In genomic region chr2:119837350-119837749, GRCh38 we compare ENCODE assay signal across 19 cellular contexts.
A peak's percentile ranks its signal among the peaks of the same experiment; 100 is the strongest.
DNase-seq lines count a peak whose midpoint lies in the region; ATAC-seq and TF ChIP-seq lines count a peak whose summit lies in the region.
"Had no signal": no experiment of that assay in that cellular context is flagged by ENCODE, and none has a peak within 500 bp of the region (broad histone marks: within the 10 kb centered on the region; RNA-seq: fewer than 3 reads in every experiment).

No MANE protein-coding gene starts in this region.

- peak overlapping the region; percentile 51 for H3K27ac ChIP-seq in epithelial cell of prostate
- H3K27ac ChIP-seq: 22Rv1, GM23248, PC-9, SJSA1 had no signal

- no peak overlapping the region for H3K4me3 Mint-ChIP-seq in activated CD4-positive, alpha-beta T cell treated with anti-CD3 and anti-CD28 coated beads for 36 hours
- H3K4me3 Mint-ChIP-seq in T-helper 17 cell: no peak overlapping the region
- no peak overlapping the region for H3K4me3 Mint-ChIP-seq in nephron progenitor cell

- H3K9me3 ChIP-seq in T-helper 17 cell (ENCODE audit: control insufficient read depth, low read length, poor library complexity, severe bottlenecking): no peaks in the 10 kb centered on the region
- H3K9me3 ChIP-seq: SJSA1 had no signal

- POLR2A ChIA-PET in activated CD4-positive, alpha-beta T cell treated with anti-CD3 and anti-CD28 coated beads for 36 hours (lab: Charles Lee): no interaction called here

- no peak for TF ChIP-seq CTCF in nephron progenitor cell (IDR thresholded peaks at IDR 0.05)

- H3K36me3 Mint-ChIP-seq in activated CD4-positive, alpha-beta T cell treated with anti-CD3 and anti-CD28 coated beads for 36 hours (ENCODE audit: low read depth): peaks cover 4% of the 10 kb centered on the region
- no peaks in the 10 kb centered on the region for H3K36me3 Mint-ChIP-seq in T-helper 17 cell (ENCODE audit: low read depth)
- peaks cover 55% of the 10 kb centered on the region for H3K36me3 Mint-ChIP-seq in nephron progenitor cell (ENCODE audit: low read depth)

- no peak for DNase-seq in activated CD4-positive, alpha-beta T cell treated with anti-CD3 and anti-CD28 coated beads for 36 hours
- no peak for DNase-seq in activated CD4-positive, alpha-beta T cell treated with anti-CD3 and anti-CD28 coated beads, Interleukin-2, amount 50 U/mL, for 48 hours
- no peak for DNase-seq in T-helper 17 cell
- DNase-seq in epithelial cell of prostate (ENCODE audit: low read depth, low spot score): no peak
- DNase-seq in nephron progenitor cell: no peak
- DNase-seq in KG1 (lab: John Stamatoyannopoulos, UW): no peak
- DNase-seq: AML-193, DMS153, GF-D8, GM23248, KBM-7, MV-4-11, NCI-H187, NCI-H2107, PC-9 had no signal

- H3K27ac Mint-ChIP-seq in activated CD4-positive, alpha-beta T cell treated with anti-CD3 and anti-CD28 coated beads for 36 hours: peak overlapping the region; percentile 15
- H3K27ac Mint-ChIP-seq in T-helper 17 cell: peak overlapping the region; percentile 61
- H3K27ac Mint-ChIP-seq in nephron progenitor cell: peak overlapping the region; percentile 66

- H3K9me3 Mint-ChIP-seq in activated CD4-positive, alpha-beta T cell treated with anti-CD3 and anti-CD28 coated beads for 36 hours (ENCODE audit: low read depth): no peaks in the 10 kb centered on the region
- peaks cover 16% of the 10 kb centered on the region for H3K9me3 Mint-ChIP-seq in nephron progenitor cell

- peaks cover 44% of the 10 kb centered on the region for H3K4me1 Mint-ChIP-seq in activated CD4-positive, alpha-beta T cell treated with anti-CD3 and anti-CD28 coated beads for 36 hours
- H3K4me1 Mint-ChIP-seq in T-helper 17 cell (peaks cover 51% of the 10 kb centered on the region), nephron progenitor cell (peaks cover 17% of the 10 kb centered on the region)

- intact Hi-C loops in activated CD4-positive, alpha-beta T cell treated with anti-CD3 and anti-CD28 coated beads for 36 hours (cut with DNase I, micrococcal nuclease): no loop called here

- H3K27me3 Mint-ChIP-seq in activated CD4-positive, alpha-beta T cell treated with anti-CD3 and anti-CD28 coated beads for 36 hours: no peaks in the 10 kb centered on the region
- H3K27me3 Mint-ChIP-seq in T-helper 17 cell (no peaks in the 10 kb centered on the region), nephron progenitor cell (ENCODE audit: low read depth, poor library complexity) (no peaks in the 10 kb centered on the region)

- CTCF ChIA-PET in activated CD4-positive, alpha-beta T cell treated with anti-CD3 and anti-CD28 coated beads for 36 hours (lab: Charles Lee): interaction anchor here (0.6 to 1.4 kb wide), 2 partner anchors 14 to 101 kb away, joined by 3 to 4 read pairs; no protein-coding TSS in a partner anchor

- no peak for ATAC-seq in activated CD4-positive, alpha-beta T cell treated with anti-CD3 and anti-CD28 coated beads for 36 hours
- ATAC-seq in T-helper 17 cell (no peak), GM19324 (IDR thresholded peaks at IDR 0.05; ENCODE audit: low FRiP score, unreplicated experiment) (no peak), GM21360 (IDR thresholded peaks at IDR 0.05; ENCODE audit: unreplicated experiment) (no peak)

Comparison
In these comparisons a context has a peak if more than half of its experiments do, and no peak if none do; other contexts are left out.
1. H3K27ac Mint-ChIP-seq: peak in every context shown above with its lines; median percentile 66 in nephron progenitor cell; 61 in T-helper 17 cell; 15 in activated CD4-positive, alpha-beta T cell treated with anti-CD3 and anti-CD28 coated beads for 36 hours.